Comparison of ENCODE assay signal across 8 cellular contexts in genomic region chr5:10424124-10424731, GRCh38. TPM values are rescaled to one million over a fixed set of nuclear protein-coding genes. Genes with fewer than 3 reads are reported as not detected.
A peak's percentile ranks its signal among the peaks of the same experiment; 100 is the strongest.
DNase-seq lines count a peak whose midpoint lies in the region; ATAC-seq and TF ChIP-seq lines count a peak whose summit lies in the region.

No MANE protein-coding gene starts in this region.

- no peak overlapping the region for H3K4me3 ChIP-seq in hepatocyte
- no peak overlapping the region for H3K4me3 ChIP-seq in tibial nerve

- no peaks in the 10 kb centered on the region for H4K20me1 ChIP-seq in hepatocyte (ENCODE audit: insufficient read depth, poor library complexity, severe bottlenecking)

- peaks cover 3% of the 10 kb centered on the region for H3K79me2 ChIP-seq in hepatocyte

- no peak for TF ChIP-seq POLR2A in tibial nerve (IDR thresholded peaks at IDR 0.05)

- POLR2A ChIA-PET in activated B cell treated with CpG ODN at 0.5 μM for 24 hours (lab: Charles Lee): interaction anchor here (1.9 kb wide), 1 partner anchor 71 kb away, joined by 5 read pairs; the partner anchor contains the start of gene MARCHF6

- in situ Hi-C loops in GM13977 (cut with MboI; ENCODE audit: low pct_unique_long_range_greater_than_20kb, low sequenced_read_pairs, unreplicated experiment): no loop called here

- no peaks in the 10 kb centered on the region for H3K9me3 Mint-ChIP-seq in activated B cell treated with CpG ODN at 0.5 μM for 24 hours

- DNase-seq in AG20443 (ENCODE audit: low spot score) (peak; percentile 66), GM13977 (ENCODE audit: low spot score) (no peak), NCI-H1092 treated with DMSO at 0.1 percent for 48 hours (lab: John Stamatoyannopoulos, UW) (peak; percentile 49), activated B cell treated with CpG ODN at 0.5 μM for 24 hours (no peak), hepatocyte (ENCODE audit: low spot score) (peak; percentile 52), tibial nerve (ENCODE audit: low spot score in 2 of 2) (no peak)

- H3K4me1 ChIP-seq in hepatocyte (ENCODE audit: insufficient read depth) (no peaks in the 10 kb centered on the region), tibial nerve (no peaks in the 10 kb centered on the region)

- H3K27ac Mint-ChIP-seq in activated B cell treated with CpG ODN at 0.5 μM for 24 hours: no peak overlapping the region

- H3K4me3 Mint-ChIP-seq in activated B cell treated with CpG ODN at 0.5 μM for 24 hours: no peak overlapping the region

- H3K4me1 Mint-ChIP-seq in activated B cell treated with CpG ODN at 0.5 μM for 24 hours: peaks cover 28% of the 10 kb centered on the region

- ATAC-seq in activated B cell treated with CpG ODN at 0.5 μM for 24 hours (ENCODE audit: low read depth): peak; percentile 61
- ATAC-seq in HG02763 (IDR thresholded peaks at IDR 0.05; ENCODE audit: unreplicated experiment): no peak
- no peak for ATAC-seq in HG03565 (IDR thresholded peaks at IDR 0.05; ENCODE audit: unreplicated experiment)

- TF ChIP-seq CTCF in GM13977 (IDR thresholded peaks at IDR 0.05; ENCODE audit: extremely low read depth, insufficient read depth, missing control alignments) (peak; percentile 40), activated B cell treated with CpG ODN at 0.5 μM for 24 hours (IDR thresholded peaks at IDR 0.05) (no peak), hepatocyte (IDR thresholded peaks at IDR 0.05; ENCODE audit: poor library complexity) (peak; percentile 60), tibial nerve (IDR thresholded peaks at IDR 0.05) (peak in 4 of 5 experiments; percentile 27 to 38 (median 35))

- no peaks in the 10 kb centered on the region for H3K9me2 ChIP-seq in hepatocyte (replicated peaks; ENCODE audit: insufficient read depth)

- peaks cover 92% of the 10 kb centered on the region for H3K36me3 Mint-ChIP-seq in activated B cell treated with CpG ODN at 0.5 μM for 24 hours (ENCODE audit: low read depth)

- H3K27ac ChIP-seq in hepatocyte (no peak overlapping the region), tibial nerve (no peak overlapping the region)

- no peak for TF ChIP-seq EP300 in tibial nerve (IDR thresholded peaks at IDR 0.05)

- H3K4me2 ChIP-seq in hepatocyte: no peak overlapping the region

- no peaks in the 10 kb centered on the region for H3K36me3 ChIP-seq in hepatocyte (replicated peaks; ENCODE audit: insufficient read depth, low read depth)
- H3K36me3 ChIP-seq in tibial nerve: peaks cover 0 to 79% (median 31%) of the 10 kb centered on the region in 3 donors

- no peaks in the 10 kb centered on the region for H3K27me3 Mint-ChIP-seq in activated B cell treated with CpG ODN at 0.5 μM for 24 hours

- CTCF ChIA-PET in activated B cell treated with CpG ODN at 0.5 μM for 24 hours (lab: Charles Lee): interaction anchor here (0.6 to 4.5 kb wide), 6 partner anchors 10 to 204 kb away, joined by 3 to 40 read pairs (median 4); no protein-coding TSS in a partner anchor

- WGBS in hepatocyte (ENCODE audit: low lambda C conversion rate, missing lambda C conversion rate): 87% methylated on average over 6 of the region's 6 CpGs
- 66 to 68% methylated on average over 6 of the region's 6 CpGs for WGBS in tibial nerve, 2 donors

- H3K27me3 ChIP-seq in hepatocyte (no peaks in the 10 kb centered on the region), tibial nerve (no peaks in the 10 kb centered on the region)

- no peak overlapping the region for H2AFZ ChIP-seq in hepatocyte

- no peaks in the 10 kb centered on the region for H3K9me3 ChIP-seq in hepatocyte (ENCODE audit: low read depth)
- no peaks in the 10 kb centered on the region for H3K9me3 ChIP-seq in tibial nerve

- intact Hi-C loops in activated B cell treated with CpG ODN at 0.5 μM for 24 hours (cut with micrococcal nuclease): loop anchor here (1.0 to 5.0 kb wide), 3 partner anchors 17 to 140 kb away; partner anchors contain the start of genes MARCHF6 and ROPN1L

RNA-seq across cellular contexts. Expression of gene ROPN1L, which starts 17.5 kb away (rescaled TPM):
- total RNA-seq in activated B cell treated with CpG ODN at 0.5 μM for 24 hours (0.49 TPM in 1 of 2 replicates, not detected in the other), hepatocyte (0.28 and 0.30 TPM in 2 replicates), tibial nerve (under 1 TPM in 1 of 4 donors, not detected in 3; 0.98 TPM)
- not detected in 2 replicates for polyA plus RNA-seq in hepatocyte

Comparison
In these comparisons a context has a peak if more than half of its experiments do, and no peak if none do; other contexts are left out.
1. DNase-seq: peak in AG20443 (single experiment), NCI-H1092 treated with DMSO at 0.1 percent for 48 hours (single experiment) and hepatocyte (single experiment); none in GM13977 (single experiment), activated B cell treated with CpG ODN at 0.5 μM for 24 hours (single experiment) and tibial nerve (0 of 2).